Comparison of ENCODE assay signal across 12 cellular contexts in the genomic region with DNA sequence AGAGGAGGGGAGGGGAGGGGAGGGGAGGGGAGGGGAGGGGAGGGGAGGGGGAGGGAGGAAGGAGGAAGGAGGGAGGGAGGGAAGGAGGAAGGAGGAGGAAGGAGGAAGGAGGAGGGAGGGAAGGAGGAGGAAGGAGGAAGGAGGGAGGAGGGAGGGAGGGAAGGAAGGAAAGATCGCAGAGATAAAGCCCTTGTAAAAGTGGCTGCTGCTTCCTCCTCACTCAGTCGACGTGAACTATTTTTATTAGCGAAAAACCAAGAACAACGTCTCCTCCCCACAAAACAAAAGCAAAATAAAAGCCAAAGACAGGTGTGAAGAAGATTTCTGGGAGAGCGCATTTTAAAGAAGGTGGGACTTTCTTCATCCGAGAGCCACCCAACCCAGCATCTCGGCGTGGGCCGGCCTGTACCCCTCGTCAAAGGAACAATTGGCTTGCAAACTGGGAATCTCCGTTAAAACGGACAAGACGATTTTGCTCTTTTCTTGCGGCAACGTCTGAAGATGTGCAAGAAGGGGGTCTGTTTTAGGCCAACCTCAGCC. TPM values are rescaled to one million over a fixed set of nuclear protein-coding genes. Genes with fewer than 3 reads are reported as not detected.
DNase-seq lines count a peak whose midpoint lies in the region; ATAC-seq, FAIRE-seq and TF ChIP-seq lines count a peak whose summit lies in the region.
"Had no signal": no experiment of that assay in that cellular context is flagged by ENCODE, and none has a peak within 500 bp of the region (broad histone marks: within the 10 kb centered on the region; RNA-seq: fewer than 3 reads in every experiment).

No MANE protein-coding gene starts in this region.

- CTCF ChIA-PET in K562 (lab: Yijun Ruan, JAX; ENCODE audit: low intra/inter-chr PET ratio): no interaction called here

- H3K4me1 ChIP-seq in BLaER1 (peaks cover 72% of the 10 kb centered on the region), K562 (replicated peaks in 1 of 2; ENCODE audit: control insufficient read depth in 2 of 2, insufficient read depth in 2 of 2, low read length in 2 of 2) (peaks cover 0 to 5% of the 10 kb centered on the region in 2 experiments; a peak in 3 of 5 replicates)

- H3K9ac ChIP-seq in BLaER1: peak overlapping the region; percentile 66
- H3K9ac ChIP-seq in K562 (ENCODE audit: insufficient read depth in 1 of 2, low read depth in 2 of 2, low read length in 2 of 2): peak overlapping the region in 1 of 2 experiments; percentile 2; a peak in 1 of 4 replicates

- peak; percentile 4 for ATAC-seq in GM18517 (IDR thresholded peaks at IDR 0.05; ENCODE audit: unreplicated experiment)
- ATAC-seq in HG03354 (IDR thresholded peaks at IDR 0.05; ENCODE audit: poor library complexity, severe bottlenecking, unreplicated experiment): peak; percentile 2
- ATAC-seq in K562: no peak

- TF ChIP-seq POLR2A in K562 (conservative IDR thresholded peaks at IDR 0.05) (no peak), GM12891 (IDR thresholded peaks at IDR 0.05; ENCODE audit: low read depth, low read length) (no peak)

- POLR2A ChIA-PET in K562 (lab: Yijun Ruan, JAX): no interaction called here

- peaks cover 6% of the 10 kb centered on the region; the same call in 1 of the 2 replicates for H3K9me3 ChIP-seq in BLaER1
- no peaks in the 10 kb centered on the region for H3K9me3 ChIP-seq in K562 (replicated peaks; ENCODE audit: control insufficient read depth, insufficient read depth, low read depth, low read length)

- peak overlapping the region; percentile 77 for H3K4me2 ChIP-seq in BLaER1
- H3K4me2 ChIP-seq in K562 (ENCODE audit: insufficient read depth, low read length): no peak overlapping the region

- H3K36me3 ChIP-seq in BLaER1 (peaks cover 60% of the 10 kb centered on the region), K562 (ENCODE audit: control insufficient read depth, insufficient read depth, low read length) (no peaks in the 10 kb centered on the region)
- H3K36me3 ChIP-seq: brain microvascular endothelial cell had no signal

- H3K27ac ChIP-seq in BLaER1 (peak overlapping the region; percentile 54), K562 (ENCODE audit: extremely low read depth, low read depth, low read length) (no peak overlapping the region)
- H3K27ac ChIP-seq: brain microvascular endothelial cell had no signal

- in situ Hi-C loops in K562 (cut with MboI): no loop called here

- no peak for TF ChIP-seq EP300 in K562 (IDR thresholded peaks at IDR 0.05; ENCODE audit: low read length)

- intact Hi-C loops in K562 (cut with micrococcal nuclease): no loop called here

- WGBS in K562 (ENCODE audit: insufficient coverage, low coverage, missing lambda C conversion rate): 66% methylated on average over 9 of the region's 16 CpGs

- BruUV-seq in K562 (replicated peaks; lab: Mats Ljungman, UMichigan): no TSS peak

- peak overlapping the region; percentile 52 for H3K4me3 ChIP-seq in BLaER1
- no peak overlapping the region for H3K4me3 ChIP-seq in K562

- no peaks in the 10 kb centered on the region for H3K9me1 ChIP-seq in K562 (ENCODE audit: control insufficient read depth, insufficient read depth, low read length)

- peak overlapping the region; percentile 62; the same call in 1 of the 2 replicates for H2AFZ ChIP-seq in K562 (ENCODE audit: low read depth, low read length)

- H3K79me2 ChIP-seq in K562 (ENCODE audit: control insufficient read depth, insufficient read depth, low read length): no peaks in the 10 kb centered on the region

- DNase-seq in K562 (ENCODE audit: extremely low read depth in 1 of 4, low spot score in 3 of 4) (no peak), DMS53 treated with DMSO at 0.1 percent for 48 hours (lab: John Stamatoyannopoulos, UW; ENCODE audit: unreplicated experiment) (no peak), GM12891 (ENCODE audit: insufficient read length, low spot score) (no peak), NCI-H526 (lab: John Stamatoyannopoulos, UW) (no peak), pons (ENCODE audit: low spot score) (no peak)
- DNase-seq: brain microvascular endothelial cell, DMS 273 treated with DMSO at 0.1 percent for 48 hours, NCI-H510A treated with DMSO at 0.1 percent for 48 hours had no signal

- TF ChIP-seq CTCF in K562 (IDR thresholded peaks at IDR 0.05 in 2 of 3, conservative IDR thresholded peaks at IDR 0.05 in 1 of 3; ENCODE audit: insufficient read depth in 2 of 3, low read depth in 1 of 3, low read length in 3 of 3): no peak

- peaks cover 85% of the 10 kb centered on the region for H4K20me1 ChIP-seq in BLaER1
- no peaks in the 10 kb centered on the region for H4K20me1 ChIP-seq in K562 (replicated peaks; ENCODE audit: control insufficient read depth, insufficient read depth, low read length)

- TF ChIP-seq RAD21 in K562 (CRISPR knock-in tag; conservative IDR thresholded peaks at IDR 0.05 in 1 of 2, IDR thresholded peaks at IDR 0.05 in 1 of 2): no peak

- no peaks in the 10 kb centered on the region for H3K27me3 ChIP-seq in BLaER1
- H3K27me3 ChIP-seq in K562 (ENCODE audit: control insufficient read depth in 2 of 2, insufficient read depth in 2 of 2, low read length in 2 of 2): no peaks in the 10 kb centered on the region
- H3K27me3 ChIP-seq: brain microvascular endothelial cell had no signal

- FAIRE-seq in K562 (lab: Jason Lieb, UNC): no peak
- no peak for FAIRE-seq in GM12891 (lab: Jason Lieb, UNC)

TF ChIP-seq in K562, 482 proteins besides CTCF, POLR2A, EP300 and RAD21:
- TF ChIP-seq ETV6 (IDR thresholded peaks at IDR 0.05; ENCODE audit: borderline replicate concordance in 1 of 2, low read depth in 2 of 2, low read length in 1 of 2) (peak in 1 of 2 experiments; percentile 63; a peak in 1 of 4 replicates), ETV6 (CRISPR knock-in tag; IDR thresholded peaks at IDR 0.05; ENCODE audit: borderline replicate concordance) (no peak), GTF2E2 (tag; IDR thresholded peaks at IDR 0.05) (no peak)

TF ChIP-seq in GM12891, 5 proteins besides CTCF, POLR2A, EP300 and RAD21:
- no peak for TF ChIP-seq TAF1 (IDR thresholded peaks at IDR 0.05; ENCODE audit: low read depth, low read length)
- TF ChIP-seq SPI1 (IDR thresholded peaks at IDR 0.05; ENCODE audit: low read depth, low read length): no peak
- TF ChIP-seq POU2F2 (IDR thresholded peaks at IDR 0.05; ENCODE audit: low read depth, low read length): no peak

RNA-seq across cellular contexts. Expression of a gene that starts 40.7 kb away (rescaled TPM):
- total RNA-seq in K562 (2011; cell fraction: chromatin; rRNA removed; ENCODE audit: low replicate concordance): 21.1 and 30.0 TPM in 2 replicates
- 19.0 and 21.1 TPM in 2 replicates for total RNA-seq in K562 (2011; cell fraction: nucleolus; rRNA removed)
- total RNA-seq in K562 (2011; cell fraction: nucleoplasm; rRNA removed): 16.6 and 25.3 TPM in 2 replicates
- 11.8 and 12.2 TPM in 2 replicates for total RNA-seq in K562 (2014; rRNA removed)
- 3.9 and 4.4 TPM in 2 replicates for total RNA-seq in K562 (2014; rRNA removed; fragmentation: Illumina TruSeq; extraction: Trizol)
- 7.1 and 8.2 TPM in 2 replicates for total RNA-seq in K562 (2015; rRNA removed; fragmentation: Illumina TruSeq; extraction: Trizol)
- total RNA-seq in K562 (2021): 18.0 and 20.6 TPM in 2 replicates
- polyA plus RNA-seq in K562 (2011; rRNA removed): 7.8 and 13.9 TPM in 2 replicates
- polyA plus RNA-seq in K562 (2011; cell fraction: cytosol; rRNA removed): 11.3 and 16.3 TPM in 2 replicates
- 15.2 and 17.1 TPM in 2 replicates for polyA plus RNA-seq in K562 (2011; cell fraction: nucleus; rRNA removed)
- 12.1 and 26.9 TPM in 2 replicates for polyA plus RNA-seq in K562 (2012)
- 7.6 and 11.9 TPM in 2 replicates for polyA plus RNA-seq in K562 (2014; fragmentation: Illumina TruSeq; extraction: Trizol)
- polyA plus RNA-seq in K562 (2014; fragmentation: Nextera tagmentation; extraction: Ambion mirVana): 1 to 10 TPM in 1 of 2 experiments, under 1 TPM in 1; 0.56 to 1.2 TPM
- polyA plus RNA-seq in K562 (2014; rRNA removed): 17.1 and 20.3 TPM in 2 replicates
- 5.0 and 5.6 TPM in 2 replicates for polyA minus RNA-seq in K562 (2011; rRNA and poly(A)+ RNA removed)
- 6.2 and 11.7 TPM in 2 replicates for polyA minus RNA-seq in K562 (2011; cell fraction: cytosol; rRNA and poly(A)+ RNA removed)
- 5.3 and 7.9 TPM in 2 replicates for polyA minus RNA-seq in K562 (2011; cell fraction: nucleus; rRNA and poly(A)+ RNA removed)
- polyA plus RNA-seq in GM12891 (2012; ENCODE audit: low read depth, missing spikeins): 59.7 TPM

RNA-seq across cellular contexts. Expression of a gene that starts 43.6 kb away (rescaled TPM):
- 0.12 TPM in 1 of 2 replicates, not detected in the other for total RNA-seq in K562 (2011; cell fraction: chromatin; rRNA removed; ENCODE audit: low replicate concordance)
- 0.50 TPM in 1 of 2 replicates, not detected in the other for total RNA-seq in K562 (2011; cell fraction: nucleolus; rRNA removed)
- total RNA-seq in K562 (2011; cell fraction: nucleoplasm; rRNA removed): not detected in 2 replicates
- total RNA-seq in K562 (2014; rRNA removed) (0.08 and 0.09 TPM in 2 replicates), K562 (2014; rRNA removed; fragmentation: Illumina TruSeq; extraction: Trizol) (0.03 and 0.04 TPM in 2 replicates), K562 (2015; rRNA removed; fragmentation: Illumina TruSeq; extraction: Trizol) (0.57 and 0.69 TPM in 2 replicates), K562 (2021) (0.31 and 0.72 TPM in 2 replicates)
- polyA plus RNA-seq in K562 (2011; rRNA removed) (not detected in 2 replicates), K562 (2014; fragmentation: Illumina TruSeq; extraction: Trizol) (0.07 and 0.14 TPM in 2 replicates), K562 (2014; fragmentation: Nextera tagmentation; extraction: Ambion mirVana) (not detected), K562 (2014; rRNA removed) (0.04 and 0.07 TPM in 2 replicates)
- polyA plus RNA-seq in K562 (2011; cell fraction: cytosol; rRNA removed): 0.03 and 0.06 TPM in 2 replicates
- 0.06 TPM in 1 of 2 replicates, not detected in the other for polyA plus RNA-seq in K562 (2011; cell fraction: nucleus; rRNA removed)
- 0.65 and 4.6 TPM in 2 replicates for polyA plus RNA-seq in K562 (2012)
- not detected in 2 replicates for polyA minus RNA-seq in K562 (2011; rRNA and poly(A)+ RNA removed)
- not detected in 2 replicates for polyA minus RNA-seq in K562 (2011; cell fraction: cytosol; rRNA and poly(A)+ RNA removed)
- polyA minus RNA-seq in K562 (2011; cell fraction: nucleus; rRNA and poly(A)+ RNA removed): not detected in 2 replicates
- polyA plus RNA-seq in GM12891 (2012; ENCODE audit: low read depth, missing spikeins): 42.6 TPM
- total RNA-seq: fibroblast of villous mesenchyme had no signal
